ENCODE assay signal across 1 cellular context in genomic region chr19:18373892-18374629, GRCh38.
A peak's percentile ranks its signal among the peaks of the same experiment; 100 is the strongest.
TF ChIP-seq lines count a peak whose summit lies in the region.

No MANE protein-coding gene starts in this region.

TF ChIP-seq in IMR-90, 13 proteins besides CTCF, POLR2A, EP300 and RAD21 (continued from another document):
- TF ChIP-seq RFX5 (IDR thresholded peaks at IDR 0.05; ENCODE audit: low read depth, low read length) = no peak
- TF ChIP-seq MXI1 (IDR thresholded peaks at IDR 0.05; ENCODE audit: borderline replicate concordance, low read depth, low read length) = peak; percentile 84; the same call in 1 of the 2 replicates
- peak; percentile 86 for TF ChIP-seq BHLHE40 (IDR thresholded peaks at IDR 0.05; ENCODE audit: low read depth, low read length)
- TF ChIP-seq SMC3 (IDR thresholded peaks at IDR 0.05; ENCODE audit: low read depth, low read length) = no peak
- TF ChIP-seq RCOR1 (IDR thresholded peaks at IDR 0.05; ENCODE audit: insufficient replicate concordance, low read length) = no peak
- TF ChIP-seq NFE2L2 (IDR thresholded peaks at IDR 0.05; ENCODE audit: low read depth, low read length) = peak; percentile 78
- no peak for TF ChIP-seq CHD1 (IDR thresholded peaks at IDR 0.05; ENCODE audit: low read depth, low read length)
- peak; percentile 79 for TF ChIP-seq FOS (IDR thresholded peaks at IDR 0.05; ENCODE audit: low read depth, low read length)
- no peak for TF ChIP-seq CEBPB (IDR thresholded peaks at IDR 0.05; ENCODE audit: low read depth, low read length)
- peak; percentile 99 for TF ChIP-seq USF2 (IDR thresholded peaks at IDR 0.05; ENCODE audit: low read depth, low read length)
